22 cellular contexts compared by ENCODE assay signal in genomic region chr3:67531149-67532101, GRCh38.
DNase-seq lines count a peak whose midpoint lies in the region; ATAC-seq and TF ChIP-seq lines count a peak whose summit lies in the region.
"Had no signal": no experiment of that assay in that cellular context is flagged by ENCODE, and none has a peak within 500 bp of the region (broad histone marks: within the 10 kb centered on the region; RNA-seq: fewer than 3 reads in every experiment).

No MANE protein-coding gene starts in this region.

- H3K36me3 ChIP-seq in ACC112 (ENCODE audit: insufficient read depth, low read length) (peaks cover 6% of the 10 kb centered on the region; the same call in 1 of the 2 replicates), HEK293 (ENCODE audit: control insufficient read depth in 2 of 2, insufficient read depth in 1 of 2, low read length in 2 of 2) (no peaks in the 10 kb centered on the region), right lobe of liver (no peaks in the 10 kb centered on the region)
- H3K36me3 ChIP-seq: ovary had no signal

- H3K36me3 Mint-ChIP-seq in WTC11: peaks cover 8% of the 10 kb centered on the region
- peaks cover 30% of the 10 kb centered on the region for H3K36me3 Mint-ChIP-seq in activated T-helper 2 cell treated with anti-CD3 and anti-CD28 coated beads, Interferon-gamma antibody, Interleukin-2, Interleukin-4, amounts not matched to agents 10 μg/mL and 5 μg/mL and 100 μg/mL, durations not matched to agents 14 hours and 24 hours and 36 hours (ENCODE audit: low read depth)

- H3K9me3 ChIP-seq in HEK293 (ENCODE audit: control insufficient read depth, insufficient read depth, low read depth, low read length): no peaks in the 10 kb centered on the region
- H3K9me3 ChIP-seq in right lobe of liver: no peaks in the 10 kb centered on the region
- H3K9me3 ChIP-seq: left lung, ovary, sigmoid colon, transverse colon had no signal

- 34% methylated on average over 6 of the region's 6 CpGs for WGBS in right lobe of liver (ENCODE audit: insufficient coverage, low coverage, low lambda C conversion rate, missing lambda C conversion rate)

- TF ChIP-seq POLR2A in right lobe of liver (IDR thresholded peaks at IDR 0.05): no peak

- intact Hi-C loops in right lobe of liver (cut with DNase I): no loop called here
- intact Hi-C loops in activated T-helper 2 cell treated with anti-CD3 and anti-CD28 coated beads, Interferon-gamma antibody, Interleukin-2, Interleukin-4, amounts not matched to agents 10 μg/mL and 5 μg/mL and 100 μg/mL, durations not matched to agents 14 hours and 24 hours and 36 hours (cut with micrococcal nuclease): no loop called here

- POLR2A ChIA-PET in HEK293 (lab: Yijun Ruan, JAX): no interaction called here
- POLR2A ChIA-PET in WTC11 (lab: Charles Lee): no interaction called here

- peaks cover 9% of the 10 kb centered on the region for H3K79me2 ChIP-seq in ACC112 (ENCODE audit: control insufficient read depth, insufficient read depth, low read length, unreplicated experiment)

- no peak for ATAC-seq in WTC11
- peak; percentile 72 to 89 (median 78) for ATAC-seq in right lobe of liver
- ATAC-seq in HG02970 (IDR thresholded peaks at IDR 0.05; ENCODE audit: low FRiP score, unreplicated experiment): no peak
- ATAC-seq: CD8-positive, alpha-beta T cell; left lung had no signal

- no peak overlapping the region for H3K4me3 Mint-ChIP-seq in WTC11
- no peak overlapping the region for H3K4me3 Mint-ChIP-seq in activated T-helper 2 cell treated with anti-CD3 and anti-CD28 coated beads, Interferon-gamma antibody, Interleukin-2, Interleukin-4, amounts not matched to agents 10 μg/mL and 5 μg/mL and 100 μg/mL, durations not matched to agents 14 hours and 24 hours and 36 hours (ENCODE audit: low read depth)
- H3K4me3 Mint-ChIP-seq: CD8-positive, alpha-beta T cell; stimulated activated naive CD8-positive, alpha-beta T cell treated with anti-CD3 and anti-CD28 coated beads, Interleukin-15, Interleukin-2, amounts not matched to agents 100 ng/mL and 50 ng/mL, for 24 hours had no signal

- peak overlapping the region; percentile 53; the same call in 1 of the 2 replicates for H3K27ac Mint-ChIP-seq in WTC11
- H3K27ac Mint-ChIP-seq in activated T-helper 2 cell treated with anti-CD3 and anti-CD28 coated beads, Interferon-gamma antibody, Interleukin-2, Interleukin-4, amounts not matched to agents 10 μg/mL and 5 μg/mL and 100 μg/mL, durations not matched to agents 14 hours and 24 hours and 36 hours: no peak overlapping the region
- H3K27ac Mint-ChIP-seq: CD8-positive, alpha-beta T cell; stimulated activated naive CD8-positive, alpha-beta T cell treated with anti-CD3 and anti-CD28 coated beads, Interleukin-15, Interleukin-2, amounts not matched to agents 100 ng/mL and 50 ng/mL, for 24 hours had no signal

- H3K27me3 ChIP-seq in ACC112 (ENCODE audit: insufficient read depth, low read length) (no peaks in the 10 kb centered on the region), right lobe of liver (no peaks in the 10 kb centered on the region)
- H3K27me3 ChIP-seq: left lung, ovary, sigmoid colon, transverse colon had no signal

- H3K4me1 Mint-ChIP-seq in WTC11: peaks cover 17% of the 10 kb centered on the region
- peaks cover 3% of the 10 kb centered on the region for H3K4me1 Mint-ChIP-seq in activated T-helper 2 cell treated with anti-CD3 and anti-CD28 coated beads, Interferon-gamma antibody, Interleukin-2, Interleukin-4, amounts not matched to agents 10 μg/mL and 5 μg/mL and 100 μg/mL, durations not matched to agents 14 hours and 24 hours and 36 hours (ENCODE audit: low read depth)

- H3K4me1 ChIP-seq in ACC112 (ENCODE audit: control insufficient read depth, insufficient read depth, low read length, unreplicated experiment) (peaks cover 72% of the 10 kb centered on the region), HEK293 (ENCODE audit: control insufficient read depth, insufficient read depth, low read length) (no peaks in the 10 kb centered on the region), right lobe of liver (peaks cover 0 to 28% (median 6%) of the 10 kb centered on the region in 4 donors)
- H3K4me1 ChIP-seq: left lung had no signal

- CTCF ChIA-PET in HEK293 (lab: Yijun Ruan, JAX): interaction anchor here (1.1 kb wide), 1 partner anchor 18 kb away, joined by 3 read pairs; no protein-coding TSS in a partner anchor
- CTCF ChIA-PET in WTC11 (lab: Charles Lee): interaction anchor here (2.0 kb wide), 1 partner anchor 593 kb away, joined by 6 read pairs; no protein-coding TSS in a partner anchor

- TF ChIP-seq CTCF in HEK293 (tag by site-specific recombination; IDR thresholded peaks at IDR 0.05): no peak
- TF ChIP-seq CTCF in WTC11 (IDR thresholded peaks at IDR 0.05): no peak
- no peak for TF ChIP-seq CTCF in right lobe of liver (IDR thresholded peaks at IDR 0.05)

- H3K4me3 ChIP-seq in ACC112 (ENCODE audit: low read depth, low read length) (peak overlapping the region; percentile 44; the same call in 1 of the 2 replicates), HEK293 (ENCODE audit: low read depth, low read length) (no peak overlapping the region), right lobe of liver (no peak overlapping the region)
- H3K4me3 ChIP-seq: left lung, ovary, sigmoid colon, transverse colon had no signal

- peak overlapping the region; percentile 40 for H3K27ac ChIP-seq in ACC112 (ENCODE audit: low read depth, low read length)
- no peak overlapping the region for H3K27ac ChIP-seq in HEK293 (ENCODE audit: extremely low read depth, low read depth, low read length)
- H3K27ac ChIP-seq in right lobe of liver: peak overlapping the region in 2 of 3 donors; percentile 14 to 73
- H3K27ac ChIP-seq: left lung, ovary, sigmoid colon, SK-N-MC, transverse colon had no signal

- H3K27me3 Mint-ChIP-seq in WTC11 (ENCODE audit: low read depth): no peaks in the 10 kb centered on the region
- no peaks in the 10 kb centered on the region for H3K27me3 Mint-ChIP-seq in activated T-helper 2 cell treated with anti-CD3 and anti-CD28 coated beads, Interferon-gamma antibody, Interleukin-2, Interleukin-4, amounts not matched to agents 10 μg/mL and 5 μg/mL and 100 μg/mL, durations not matched to agents 14 hours and 24 hours and 36 hours (ENCODE audit: low read depth)
- H3K27me3 Mint-ChIP-seq: stimulated activated naive CD8-positive, alpha-beta T cell treated with anti-CD3 and anti-CD28 coated beads, Interleukin-15, Interleukin-2, amounts not matched to agents 100 ng/mL and 50 ng/mL, for 24 hours had no signal

- peaks cover under 1% of the 10 kb centered on the region; the same call in 1 of the 2 replicates for H3K9me3 Mint-ChIP-seq in WTC11
- no peaks in the 10 kb centered on the region for H3K9me3 Mint-ChIP-seq in activated T-helper 2 cell treated with anti-CD3 and anti-CD28 coated beads, Interferon-gamma antibody, Interleukin-2, Interleukin-4, amounts not matched to agents 10 μg/mL and 5 μg/mL and 100 μg/mL, durations not matched to agents 14 hours and 24 hours and 36 hours
- H3K9me3 Mint-ChIP-seq: CD8-positive, alpha-beta T cell; stimulated activated naive CD8-positive, alpha-beta T cell treated with anti-CD3 and anti-CD28 coated beads, Interleukin-15, Interleukin-2, amounts not matched to agents 100 ng/mL and 50 ng/mL, for 24 hours had no signal

- H2AFZ ChIP-seq in ACC112 (ENCODE audit: low read length, unreplicated experiment): no peak overlapping the region

- no peak for DNase-seq in WTC11 (ENCODE audit: low spot score)
- DNase-seq in right lobe of liver: no peak
- no peak for DNase-seq in middle frontal gyrus (ENCODE audit: extremely low spot score, low spot score)
- no peak for DNase-seq in activated T-helper 2 cell treated with anti-CD3 and anti-CD28 coated beads, Interferon-gamma antibody, Interleukin-2, Interleukin-4, amounts not matched to agents 10 μg/mL and 5 μg/mL and 100 μg/mL, durations not matched to agents 14 hours and 24 hours and 36 hours (ENCODE audit: low spot score)
- DNase-seq in NCI-H446 treated with DMSO at 0.1 percent for 48 hours (lab: John Stamatoyannopoulos, UW): no peak
- DNase-seq: activated CD4-positive, alpha-beta T cell treated with anti-CD3 and anti-CD28 coated beads for 48 hours; activated gamma-delta T cell treated with Interleukin-2 at 50 U/mL for 16 hours; CD8-positive, alpha-beta T cell; KBM-7; left lung; NCI-H1092; NCI-H2029 treated with DMSO at 0.1 percent for 48 hours; NCI-H526 treated with DMSO at 0.1 percent for 48 hours; ovary; sigmoid colon; stimulated activated CD4-positive, alpha-beta T cell treated with anti-CD3 and anti-CD28 coated beads, Interleukin-2, amount 100 ng/mL, for 24 hours; transverse colon had no signal

TF ChIP-seq in HEK293, 187 proteins besides CTCF, POLR2A, EP300 and RAD21 (continues in another document):
- TF ChIP-seq ZNF747 (tag by site-specific recombination; IDR thresholded peaks at IDR 0.05) (no peak), INSM2 (tag by site-specific recombination; IDR thresholded peaks at IDR 0.05) (0 out of 2 replicates have a peak, but pooled peaks have one; percentile 28)

TF ChIP-seq in WTC11, 78 proteins besides CTCF, POLR2A, EP300 and RAD21 (continues in another document):
- TF ChIP-seq NFE2L1 (CRISPR knock-in tag; IDR thresholded peaks at IDR 0.05) (no peak), ZNF512 (CRISPR knock-in tag; IDR thresholded peaks at IDR 0.05; ENCODE audit: borderline replicate concordance) (no peak), ZNF121 (CRISPR knock-in tag; IDR thresholded peaks at IDR 0.05) (no peak), MLX (CRISPR knock-in tag; IDR thresholded peaks at IDR 0.05) (no peak)

Comparison
In these comparisons a context has a peak if more than half of its experiments do, and no peak if none do; other contexts are left out.
1. ATAC-seq: peak in right lobe of liver (4 of 4); none in WTC11 (single experiment) and HG02970 (single experiment).